ENCODE assay signal across 3 cellular contexts in the genomic region with DNA sequence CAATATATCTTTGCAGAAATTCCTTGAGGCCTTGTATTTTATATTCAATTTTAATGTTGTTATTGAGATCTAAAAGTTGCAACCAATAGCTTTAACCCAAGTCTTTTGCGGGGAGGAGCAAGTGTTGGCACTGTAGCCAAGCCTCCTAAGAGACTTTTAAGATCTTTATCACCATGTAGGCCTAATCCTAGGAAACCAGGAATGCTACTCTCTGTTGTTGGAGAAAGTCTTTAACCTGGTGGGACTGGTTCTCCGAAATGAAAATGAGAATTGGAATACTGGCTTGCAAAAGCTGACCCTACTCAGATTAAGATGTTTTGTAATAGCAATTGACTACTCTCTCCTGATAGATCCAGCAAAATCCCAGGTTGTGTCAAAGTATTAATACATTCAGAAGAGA.
TF ChIP-seq lines count a peak whose summit lies in the region.

No MANE protein-coding gene starts in this region.

TF ChIP-seq in SK-N-SH, 30 proteins besides CTCF, POLR2A, EP300 and RAD21:
- TF ChIP-seq RXRA (IDR thresholded peaks at IDR 0.05; ENCODE audit: borderline replicate concordance, low read depth) (no peak), NRF1 (IDR thresholded peaks at IDR 0.05; ENCODE audit: low read depth, low read length) (no peak), SMC3 (IDR thresholded peaks at IDR 0.05; ENCODE audit: low read depth, low read length) (no peak), TEAD4 (IDR thresholded peaks at IDR 0.05; ENCODE audit: borderline replicate concordance, insufficient read depth) (no peak), POLR2AphosphoS5 (IDR thresholded peaks at IDR 0.05; ENCODE audit: low read depth, low read length) (no peak), FOSL2 (IDR thresholded peaks at IDR 0.05; ENCODE audit: borderline replicate concordance, low read depth) (no peak), EZH2phosphoT487 (IDR thresholded peaks at IDR 0.05; ENCODE audit: borderline replicate concordance, low read depth) (no peak), MXI1 (IDR thresholded peaks at IDR 0.05; ENCODE audit: low read depth, low read length) (no peak), CHD2 (IDR thresholded peaks at IDR 0.05; ENCODE audit: low read length, partially characterized antibody) (no peak), JUND (IDR thresholded peaks at IDR 0.05) (no peak), YY1 (IDR thresholded peaks at IDR 0.05; ENCODE audit: low read depth) (no peak)
- TF ChIP-seq, protein P1, sequence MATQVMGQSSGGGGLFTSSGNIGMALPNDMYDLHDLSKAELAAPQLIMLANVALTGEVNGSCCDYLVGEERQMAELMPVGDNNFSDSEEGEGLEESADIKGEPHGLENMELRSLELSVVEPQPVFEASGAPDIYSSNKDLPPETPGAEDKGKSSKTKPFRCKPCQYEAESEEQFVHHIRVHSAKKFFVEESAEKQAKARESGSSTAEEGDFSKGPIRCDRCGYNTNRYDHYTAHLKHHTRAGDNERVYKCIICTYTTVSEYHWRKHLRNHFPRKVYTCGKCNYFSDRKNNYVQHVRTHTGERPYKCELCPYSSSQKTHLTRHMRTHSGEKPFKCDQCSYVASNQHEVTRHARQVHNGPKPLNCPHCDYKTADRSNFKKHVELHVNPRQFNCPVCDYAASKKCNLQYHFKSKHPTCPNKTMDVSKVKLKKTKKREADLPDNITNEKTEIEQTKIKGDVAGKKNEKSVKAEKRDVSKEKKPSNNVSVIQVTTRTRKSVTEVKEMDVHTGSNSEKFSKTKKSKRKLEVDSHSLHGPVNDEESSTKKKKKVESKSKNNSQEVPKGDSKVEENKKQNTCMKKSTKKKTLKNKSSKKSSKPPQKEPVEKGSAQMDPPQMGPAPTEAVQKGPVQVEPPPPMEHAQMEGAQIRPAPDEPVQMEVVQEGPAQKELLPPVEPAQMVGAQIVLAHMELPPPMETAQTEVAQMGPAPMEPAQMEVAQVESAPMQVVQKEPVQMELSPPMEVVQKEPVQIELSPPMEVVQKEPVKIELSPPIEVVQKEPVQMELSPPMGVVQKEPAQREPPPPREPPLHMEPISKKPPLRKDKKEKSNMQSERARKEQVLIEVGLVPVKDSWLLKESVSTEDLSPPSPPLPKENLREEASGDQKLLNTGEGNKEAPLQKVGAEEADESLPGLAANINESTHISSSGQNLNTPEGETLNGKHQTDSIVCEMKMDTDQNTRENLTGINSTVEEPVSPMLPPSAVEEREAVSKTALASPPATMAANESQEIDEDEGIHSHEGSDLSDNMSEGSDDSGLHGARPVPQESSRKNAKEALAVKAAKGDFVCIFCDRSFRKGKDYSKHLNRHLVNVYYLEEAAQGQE (IDR thresholded peaks at IDR 0.05; ENCODE audit: low read depth, low read length), result no peak
- TF ChIP-seq, protein P2, sequence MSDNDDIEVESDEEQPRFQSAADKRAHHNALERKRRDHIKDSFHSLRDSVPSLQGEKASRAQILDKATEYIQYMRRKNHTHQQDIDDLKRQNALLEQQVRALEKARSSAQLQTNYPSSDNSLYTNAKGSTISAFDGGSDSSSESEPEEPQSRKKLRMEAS (IDR thresholded peaks at IDR 0.05; ENCODE audit: low read depth), result no peak

TF ChIP-seq in SK-N-SH treated with all-trans-retinoic acid at 6 μM for 48 hours, 23 proteins besides CTCF, POLR2A, EP300 and RAD21:
- TF ChIP-seq OSR1 (CRISPR knock-in tag; IDR thresholded peaks at IDR 0.05) (no peak), TOX (CRISPR knock-in tag; IDR thresholded peaks at IDR 0.05; ENCODE audit: borderline replicate concordance) (no peak), SNAI2 (CRISPR knock-in tag; IDR thresholded peaks at IDR 0.05) (no peak), RARB (CRISPR knock-in tag; IDR thresholded peaks at IDR 0.05) (no peak), BACH2 (CRISPR knock-in tag; IDR thresholded peaks at IDR 0.05; ENCODE audit: borderline replicate concordance) (no peak)
- TF ChIP-seq, protein P3, sequence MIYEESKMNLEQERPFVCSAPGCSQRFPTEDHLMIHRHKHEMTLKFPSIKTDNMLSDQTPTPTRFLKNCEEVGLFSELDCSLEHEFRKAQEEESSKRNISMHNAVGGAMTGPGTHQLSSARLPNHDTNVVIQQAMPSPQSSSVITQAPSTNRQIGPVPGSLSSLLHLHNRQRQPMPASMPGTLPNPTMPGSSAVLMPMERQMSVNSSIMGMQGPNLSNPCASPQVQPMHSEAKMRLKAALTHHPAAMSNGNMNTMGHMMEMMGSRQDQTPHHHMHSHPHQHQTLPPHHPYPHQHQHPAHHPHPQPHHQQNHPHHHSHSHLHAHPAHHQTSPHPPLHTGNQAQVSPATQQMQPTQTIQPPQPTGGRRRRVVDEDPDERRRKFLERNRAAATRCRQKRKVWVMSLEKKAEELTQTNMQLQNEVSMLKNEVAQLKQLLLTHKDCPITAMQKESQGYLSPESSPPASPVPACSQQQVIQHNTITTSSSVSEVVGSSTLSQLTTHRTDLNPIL (CRISPR knock-in tag; IDR thresholded peaks at IDR 0.05; ENCODE audit: low read depth), result no peak
- TF ChIP-seq, protein P4, sequence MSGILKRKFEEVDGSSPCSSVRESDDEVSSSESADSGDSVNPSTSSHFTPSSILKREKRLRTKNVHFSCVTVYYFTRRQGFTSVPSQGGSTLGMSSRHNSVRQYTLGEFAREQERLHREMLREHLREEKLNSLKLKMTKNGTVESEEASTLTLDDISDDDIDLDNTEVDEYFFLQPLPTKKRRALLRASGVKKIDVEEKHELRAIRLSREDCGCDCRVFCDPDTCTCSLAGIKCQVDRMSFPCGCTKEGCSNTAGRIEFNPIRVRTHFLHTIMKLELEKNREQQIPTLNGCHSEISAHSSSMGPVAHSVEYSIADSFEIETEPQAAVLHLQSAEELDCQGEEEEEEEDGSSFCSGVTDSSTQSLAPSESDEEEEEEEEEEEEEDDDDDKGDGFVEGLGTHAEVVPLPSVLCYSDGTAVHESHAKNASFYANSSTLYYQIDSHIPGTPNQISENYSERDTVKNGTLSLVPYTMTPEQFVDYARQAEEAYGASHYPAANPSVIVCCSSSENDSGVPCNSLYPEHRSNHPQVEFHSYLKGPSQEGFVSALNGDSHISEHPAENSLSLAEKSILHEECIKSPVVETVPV (CRISPR knock-in tag; IDR thresholded peaks at IDR 0.05), result no peak
- TF ChIP-seq, protein P5, sequence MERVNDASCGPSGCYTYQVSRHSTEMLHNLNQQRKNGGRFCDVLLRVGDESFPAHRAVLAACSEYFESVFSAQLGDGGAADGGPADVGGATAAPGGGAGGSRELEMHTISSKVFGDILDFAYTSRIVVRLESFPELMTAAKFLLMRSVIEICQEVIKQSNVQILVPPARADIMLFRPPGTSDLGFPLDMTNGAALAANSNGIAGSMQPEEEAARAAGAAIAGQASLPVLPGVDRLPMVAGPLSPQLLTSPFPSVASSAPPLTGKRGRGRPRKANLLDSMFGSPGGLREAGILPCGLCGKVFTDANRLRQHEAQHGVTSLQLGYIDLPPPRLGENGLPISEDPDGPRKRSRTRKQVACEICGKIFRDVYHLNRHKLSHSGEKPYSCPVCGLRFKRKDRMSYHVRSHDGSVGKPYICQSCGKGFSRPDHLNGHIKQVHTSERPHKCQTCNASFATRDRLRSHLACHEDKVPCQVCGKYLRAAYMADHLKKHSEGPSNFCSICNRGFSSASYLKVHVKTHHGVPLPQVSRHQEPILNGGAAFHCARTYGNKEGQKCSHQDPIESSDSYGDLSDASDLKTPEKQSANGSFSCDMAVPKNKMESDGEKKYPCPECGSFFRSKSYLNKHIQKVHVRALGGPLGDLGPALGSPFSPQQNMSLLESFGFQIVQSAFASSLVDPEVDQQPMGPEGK (CRISPR knock-in tag; IDR thresholded peaks at IDR 0.05; ENCODE audit: borderline replicate concordance), result no peak

TF ChIP-seq in IMR-90, 13 proteins besides CTCF, POLR2A, EP300 and RAD21:
- TF ChIP-seq SMC3 (IDR thresholded peaks at IDR 0.05; ENCODE audit: low read depth, low read length) (no peak), NFE2L2 (IDR thresholded peaks at IDR 0.05; ENCODE audit: low read depth, low read length) (no peak), CHD1 (IDR thresholded peaks at IDR 0.05; ENCODE audit: low read depth, low read length) (no peak), BHLHE40 (IDR thresholded peaks at IDR 0.05; ENCODE audit: low read depth, low read length) (no peak), RCOR1 (IDR thresholded peaks at IDR 0.05; ENCODE audit: insufficient replicate concordance, low read length) (no peak), MAFK (IDR thresholded peaks at IDR 0.05; ENCODE audit: low read depth, low read length) (no peak), MAZ (IDR thresholded peaks at IDR 0.05; ENCODE audit: borderline replicate concordance, low read depth, low read length) (no peak), FOS (IDR thresholded peaks at IDR 0.05; ENCODE audit: low read depth, low read length) (no peak), MXI1 (IDR thresholded peaks at IDR 0.05; ENCODE audit: borderline replicate concordance, low read depth, low read length) (no peak), CEBPB (IDR thresholded peaks at IDR 0.05; ENCODE audit: low read depth, low read length) (no peak), RFX5 (IDR thresholded peaks at IDR 0.05; ENCODE audit: low read depth, low read length) (no peak)
- TF ChIP-seq, protein P6, sequence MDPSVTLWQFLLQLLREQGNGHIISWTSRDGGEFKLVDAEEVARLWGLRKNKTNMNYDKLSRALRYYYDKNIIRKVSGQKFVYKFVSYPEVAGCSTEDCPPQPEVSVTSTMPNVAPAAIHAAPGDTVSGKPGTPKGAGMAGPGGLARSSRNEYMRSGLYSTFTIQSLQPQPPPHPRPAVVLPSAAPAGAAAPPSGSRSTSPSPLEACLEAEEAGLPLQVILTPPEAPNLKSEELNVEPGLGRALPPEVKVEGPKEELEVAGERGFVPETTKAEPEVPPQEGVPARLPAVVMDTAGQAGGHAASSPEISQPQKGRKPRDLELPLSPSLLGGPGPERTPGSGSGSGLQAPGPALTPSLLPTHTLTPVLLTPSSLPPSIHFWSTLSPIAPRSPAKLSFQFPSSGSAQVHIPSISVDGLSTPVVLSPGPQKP (IDR thresholded peaks at IDR 0.05; ENCODE audit: borderline replicate concordance, low read depth, low read length), result no peak
- TF ChIP-seq, protein P7, sequence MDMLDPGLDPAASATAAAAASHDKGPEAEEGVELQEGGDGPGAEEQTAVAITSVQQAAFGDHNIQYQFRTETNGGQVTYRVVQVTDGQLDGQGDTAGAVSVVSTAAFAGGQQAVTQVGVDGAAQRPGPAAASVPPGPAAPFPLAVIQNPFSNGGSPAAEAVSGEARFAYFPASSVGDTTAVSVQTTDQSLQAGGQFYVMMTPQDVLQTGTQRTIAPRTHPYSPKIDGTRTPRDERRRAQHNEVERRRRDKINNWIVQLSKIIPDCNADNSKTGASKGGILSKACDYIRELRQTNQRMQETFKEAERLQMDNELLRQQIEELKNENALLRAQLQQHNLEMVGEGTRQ (IDR thresholded peaks at IDR 0.05; ENCODE audit: low read depth, low read length), result no peak
